In the genomic region with DNA sequence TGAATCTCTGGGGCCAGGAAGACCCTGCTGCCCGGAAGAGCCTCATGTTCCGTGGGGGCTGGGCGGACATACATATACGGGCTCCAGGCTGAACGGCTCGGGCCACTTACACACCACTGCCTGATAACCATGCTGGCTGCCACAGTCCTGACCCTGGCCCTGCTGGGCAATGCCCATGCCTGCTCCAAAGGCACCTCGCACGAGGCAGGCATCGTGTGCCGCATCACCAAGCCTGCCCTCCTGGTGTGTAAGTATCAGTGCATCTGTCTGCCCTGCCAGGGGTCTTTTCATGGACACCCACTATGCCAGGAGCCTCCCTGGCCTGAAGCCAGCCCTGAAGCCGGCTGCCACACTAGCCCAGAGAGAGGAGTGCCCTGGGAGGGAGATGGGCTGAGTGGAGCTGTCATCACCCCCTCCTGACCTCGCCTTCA, we compare ENCODE assay signal across 26 cellular contexts. TPM values are rescaled to one million over a fixed set of nuclear protein-coding genes. Genes with fewer than 3 reads are reported as not detected.
A peak's percentile ranks its signal among the peaks of the same experiment; 100 is the strongest.
DNase-seq lines count a peak whose midpoint lies in the region; ATAC-seq, FAIRE-seq and TF ChIP-seq lines count a peak whose summit lies in the region.
"Had no signal": no experiment of that assay in that cellular context is flagged by ENCODE, and none has a peak within 500 bp of the region (broad histone marks: within the 10 kb centered on the region; RNA-seq: fewer than 3 reads in every experiment).

A gene with protein sequence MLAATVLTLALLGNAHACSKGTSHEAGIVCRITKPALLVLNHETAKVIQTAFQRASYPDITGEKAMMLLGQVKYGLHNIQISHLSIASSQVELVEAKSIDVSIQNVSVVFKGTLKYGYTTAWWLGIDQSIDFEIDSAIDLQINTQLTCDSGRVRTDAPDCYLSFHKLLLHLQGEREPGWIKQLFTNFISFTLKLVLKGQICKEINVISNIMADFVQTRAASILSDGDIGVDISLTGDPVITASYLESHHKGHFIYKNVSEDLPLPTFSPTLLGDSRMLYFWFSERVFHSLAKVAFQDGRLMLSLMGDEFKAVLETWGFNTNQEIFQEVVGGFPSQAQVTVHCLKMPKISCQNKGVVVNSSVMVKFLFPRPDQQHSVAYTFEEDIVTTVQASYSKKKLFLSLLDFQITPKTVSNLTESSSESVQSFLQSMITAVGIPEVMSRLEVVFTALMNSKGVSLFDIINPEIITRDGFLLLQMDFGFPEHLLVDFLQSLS (plus strand): TSS at position 100 of the 431 bp plus-strand sequence. CDS start 30 bp downstream, at position 130.

- H3K27me3 ChIP-seq in astrocyte (ENCODE audit: insufficient read depth, low read length) (no peaks in the 10 kb centered on the region), lower lobe of right lung (ENCODE audit: low read depth) (no peaks in the 10 kb centered on the region), subcutaneous abdominal adipose tissue (ENCODE audit: control insufficient read depth in 5 of 5, insufficient read depth in 4 of 5, low read length in 5 of 5) (no peaks in the 10 kb centered on the region), mammary epithelial cell (ENCODE audit: insufficient read depth, low read length) (no peaks in the 10 kb centered on the region)
- H3K27me3 ChIP-seq: sigmoid colon, SJSA1, transverse colon had no signal

- peaks cover 14% of the 10 kb centered on the region for H3K4me1 Mint-ChIP-seq in astrocyte (ENCODE audit: low read depth, unreplicated experiment)

- H3K9me3 ChIP-seq in astrocyte (ENCODE audit: insufficient read depth, low read depth, low read length) (no peaks in the 10 kb centered on the region), lower lobe of right lung (no peaks in the 10 kb centered on the region), subcutaneous abdominal adipose tissue (ENCODE audit: control insufficient read depth in 5 of 5, low read length in 5 of 5) (no peaks in the 10 kb centered on the region), mammary epithelial cell (replicated peaks; ENCODE audit: insufficient read depth, low read length) (no peaks in the 10 kb centered on the region)
- H3K9me3 ChIP-seq: sigmoid colon, SJSA1, transverse colon had no signal

- no peak for TF ChIP-seq CTCF in astrocyte (IDR thresholded peaks at IDR 0.05; ENCODE audit: insufficient read depth, low read depth, low read length)
- no peak for TF ChIP-seq CTCF in lower lobe of right lung (IDR thresholded peaks at IDR 0.05)
- TF ChIP-seq CTCF in mammary epithelial cell (conservative IDR thresholded peaks at IDR 0.05 in 1 of 2, IDR thresholded peaks at IDR 0.05 in 1 of 2; ENCODE audit: extremely low read depth in 1 of 2, insufficient read depth in 1 of 2, low read depth in 1 of 2, low read length in 2 of 2): no peak

- H3K27ac ChIP-seq in astrocyte (ENCODE audit: low read depth, low read length) (no peak within 1 kb of the TSS), lower lobe of right lung (peak within 1 kb of the TSS; percentile 62), subcutaneous abdominal adipose tissue (ENCODE audit: low read depth, low read length) (peak within 1 kb of the TSS; percentile 65), mammary epithelial cell (ENCODE audit: insufficient read depth, low read depth, low read length) (no peak within 1 kb of the TSS)
- H3K27ac ChIP-seq: sigmoid colon, SJSA1, transverse colon had no signal

- H3K4me3 ChIP-seq in astrocyte (ENCODE audit: insufficient read depth, low read depth, low read length) (no peak within 1 kb of the TSS), lower lobe of right lung (no peak within 1 kb of the TSS), subcutaneous abdominal adipose tissue (ENCODE audit: low read depth in 1 of 5, low read length in 5 of 5) (peak within 1 kb of the TSS in 2 of 5 donors; percentile 6 to 27), mammary epithelial cell (replicated peaks in 1 of 3; ENCODE audit: insufficient read depth in 1 of 3, low read depth in 2 of 3, low read length in 3 of 3) (no peak within 1 kb of the TSS)
- H3K4me3 ChIP-seq: GM23338, sigmoid colon, SJSA1, transverse colon had no signal

- DNase-seq in astrocyte (ENCODE audit: low read depth): no peak
- DNase-seq in glomerular endothelial cell (ENCODE audit: extremely low read depth, low read depth, low spot score): no peak
- DNase-seq in lower lobe of right lung: no peak
- no peak for DNase-seq in mammary epithelial cell
- DNase-seq: activated CD4-positive, alpha-beta memory T cell treated with anti-CD3 and anti-CD28 coated beads, Interleukin-2, amount 10 ng/mL, durations not matched to agents 7 days and 5 days; activated CD4-positive, CD25-positive, alpha-beta regulatory T cell treated with anti-CD3 and anti-CD28 coated beads, Interleukin-2, amount 50 U/mL, for 72 hours; activated naive CD8-positive, alpha-beta T cell treated with anti-CD3 and anti-CD28 coated beads for 36 hours; DMS79 treated with DMSO at 0.1 percent for 48 hours; glutamatergic neuron; Karpas-422; NCI-H146; NCI-H524; nephron progenitor cell; sigmoid colon; transverse colon had no signal

- no peaks in the 10 kb centered on the region for H3K36me3 Mint-ChIP-seq in astrocyte (ENCODE audit: low read depth, unreplicated experiment)
- H3K36me3 Mint-ChIP-seq: activated naive CD8-positive, alpha-beta T cell treated with anti-CD3 and anti-CD28 coated beads for 36 hours had no signal

- no peaks in the 10 kb centered on the region for H3K36me3 ChIP-seq in astrocyte (ENCODE audit: insufficient read depth, low read length)
- H3K36me3 ChIP-seq in lower lobe of right lung: no peaks in the 10 kb centered on the region
- no peaks in the 10 kb centered on the region for H3K36me3 ChIP-seq in subcutaneous abdominal adipose tissue (ENCODE audit: control insufficient read depth in 5 of 5, insufficient read depth in 5 of 5, low read length in 5 of 5)
- no peaks in the 10 kb centered on the region for H3K36me3 ChIP-seq in mammary epithelial cell (ENCODE audit: insufficient read depth, low read length)
- H3K36me3 ChIP-seq: sigmoid colon, SJSA1, transverse colon had no signal

- H2AFZ ChIP-seq in astrocyte (ENCODE audit: low read depth, low read length): peak within 1 kb of the TSS; percentile 29
- H2AFZ ChIP-seq in mammary epithelial cell (ENCODE audit: low read depth, low read length): no peak within 1 kb of the TSS
- H2AFZ ChIP-seq: GM23338 had no signal

- CTCF ChIA-PET in mammary epithelial cell (lab: Charles Lee; ENCODE audit: low non-redundant PET): no interaction called here

- H3K4me3 Mint-ChIP-seq in astrocyte (ENCODE audit: unreplicated experiment): no peak within 1 kb of the TSS
- H3K4me3 Mint-ChIP-seq: activated CD4-positive, alpha-beta memory T cell treated with anti-CD3 and anti-CD28 coated beads, Interleukin-2, amount 10 ng/mL, durations not matched to agents 7 days and 5 days; activated naive CD8-positive, alpha-beta T cell treated with anti-CD3 and anti-CD28 coated beads for 36 hours; GM23338; nephron progenitor cell had no signal

- H4K20me1 ChIP-seq in astrocyte (ENCODE audit: insufficient read depth, low read length) (no peaks in the 10 kb centered on the region), mammary epithelial cell (ENCODE audit: insufficient read depth, low read length) (no peaks in the 10 kb centered on the region)

- dilution Hi-C loops in mammary epithelial cell (cut with HindIII; ENCODE audit: low sequenced_read_pairs): no loop called here

- WGBS in mammary epithelial cell (ENCODE audit: low coverage, missing lambda C conversion rate): 82% methylated on average over 10 of the region's 12 CpGs

- no peak within 1 kb of the TSS for H3K4me2 ChIP-seq in astrocyte (ENCODE audit: low read length)
- no peak within 1 kb of the TSS for H3K4me2 ChIP-seq in mammary epithelial cell (ENCODE audit: insufficient read depth, low read depth, low read length)
- H3K4me2 ChIP-seq: GM23338 had no signal

- no peak for FAIRE-seq in astrocyte (lab: Jason Lieb, UNC)
- FAIRE-seq: colon, HTR-8/SVneo had no signal

- H3K27me3 Mint-ChIP-seq in astrocyte (ENCODE audit: low read depth, unreplicated experiment): peaks cover 4% of the 10 kb centered on the region
- H3K27me3 Mint-ChIP-seq: activated naive CD8-positive, alpha-beta T cell treated with anti-CD3 and anti-CD28 coated beads for 36 hours had no signal

- no peak within 1 kb of the TSS for H3K27ac Mint-ChIP-seq in astrocyte (ENCODE audit: unreplicated experiment)
- H3K27ac Mint-ChIP-seq: activated CD4-positive, alpha-beta memory T cell treated with anti-CD3 and anti-CD28 coated beads, Interleukin-2, amount 10 ng/mL, durations not matched to agents 7 days and 5 days; activated naive CD8-positive, alpha-beta T cell treated with anti-CD3 and anti-CD28 coated beads for 36 hours; activated T-helper 2 cell treated with anti-CD3 and anti-CD28 coated beads, Interferon-gamma antibody, Interleukin-2, Interleukin-4, amounts not matched to agents 10 μg/mL and 5 μg/mL and 100 μg/mL, durations not matched to agents 14 hours and 24 hours and 36 hours; GM23338; nephron progenitor cell had no signal

- ATAC-seq in lower lobe of right lung (no peak), GM19328 (IDR thresholded peaks at IDR 0.05; ENCODE audit: unreplicated experiment) (no peak), HG02981 (IDR thresholded peaks at IDR 0.05; ENCODE audit: unreplicated experiment) (no peak), GM19023 (IDR thresholded peaks at IDR 0.05; ENCODE audit: unreplicated experiment) (no peak)
- ATAC-seq: GM23338, Panc1 had no signal

- H3K4me1 ChIP-seq in astrocyte (ENCODE audit: insufficient read depth, low read length) (peaks cover 20% of the 10 kb centered on the region), lower lobe of right lung (peaks cover 51% of the 10 kb centered on the region), subcutaneous abdominal adipose tissue (ENCODE audit: control insufficient read depth in 5 of 5, insufficient read depth in 5 of 5, low read length in 5 of 5) (peaks cover 7 to 65% (median 38%) of the 10 kb centered on the region in 5 donors), mammary epithelial cell (ENCODE audit: insufficient read depth, low read length) (peaks cover 3% of the 10 kb centered on the region)

- in situ Hi-C loops in mammary epithelial cell (cut with MboI; ENCODE audit: low sequenced_read_pairs in 2 of 2): no loop called here

- intact Hi-C loops in lower lobe of right lung (cut with DNase I): no loop called here
- intact Hi-C loops in mammary epithelial cell (cut with micrococcal nuclease): no loop called here

- no peak within 1 kb of the TSS for H3K9ac ChIP-seq in astrocyte (ENCODE audit: low read length)
- peak within 1 kb of the TSS in 1 of 5 donors; percentile 38 for H3K9ac ChIP-seq in subcutaneous abdominal adipose tissue (ENCODE audit: low read length in 5 of 5)
- H3K9ac ChIP-seq in mammary epithelial cell (ENCODE audit: insufficient read depth, low read length): no peak within 1 kb of the TSS

- no peaks in the 10 kb centered on the region for H3K79me2 ChIP-seq in astrocyte (ENCODE audit: insufficient read depth, low read length)
- H3K79me2 ChIP-seq in mammary epithelial cell (ENCODE audit: insufficient read depth, low read length): no peaks in the 10 kb centered on the region

- peaks cover 3% of the 10 kb centered on the region for H3K9me3 Mint-ChIP-seq in astrocyte (ENCODE audit: unreplicated experiment)
- H3K9me3 Mint-ChIP-seq: activated CD4-positive, alpha-beta memory T cell treated with anti-CD3 and anti-CD28 coated beads, Interleukin-2, amount 10 ng/mL, durations not matched to agents 7 days and 5 days; activated naive CD8-positive, alpha-beta T cell treated with anti-CD3 and anti-CD28 coated beads for 36 hours; activated T-helper 2 cell treated with anti-CD3 and anti-CD28 coated beads, Interferon-gamma antibody, Interleukin-2, Interleukin-4, amounts not matched to agents 10 μg/mL and 5 μg/mL and 100 μg/mL, durations not matched to agents 14 hours and 24 hours and 36 hours; GM23338; nephron progenitor cell had no signal

- BruUV-seq in mammary epithelial cell (replicated peaks; lab: Mats Ljungman, UMichigan): no TSS peak

RNA-seq across cellular contexts. Expression of the gene that starts here (rescaled TPM):
- total RNA-seq in astrocyte: 0.17 TPM in 1 of 2 replicates, not detected in the other
- 18.5 and 27.1 TPM in 2 replicates for total RNA-seq in glomerular endothelial cell
- 1.1 TPM for total RNA-seq in lower lobe of right lung
- total RNA-seq in mammary epithelial cell: not detected
- not detected for polyA plus RNA-seq in mammary epithelial cell
- polyA minus RNA-seq in mammary epithelial cell: not detected
- total RNA-seq: activated CD4-positive, alpha-beta memory T cell treated with anti-CD3 and anti-CD28 coated beads, Interleukin-2, amount 10 ng/mL, durations not matched to agents 7 days and 5 days; activated T-helper 2 cell treated with anti-CD3 and anti-CD28 coated beads, Interferon-gamma antibody, Interleukin-2, Interleukin-4, amounts not matched to agents 10 μg/mL and 5 μg/mL and 100 μg/mL, durations not matched to agents 14 hours and 24 hours and 36 hours; GM23338; T-helper 1 cell treated with Interleukin-12 subunit alpha and Interleukin-12 subunit beta and Interleukin-4 antibody, amounts not matched to agents 30 ng/mL and 1 ng/mL, for 36 hours had no signal
- polyA plus RNA-seq: GM23338 had no signal

Comparison
In these comparisons a context has a peak if more than half of its experiments do, and no peak if none do; other contexts are left out.
1. H3K27ac ChIP-seq: peak in lower lobe of right lung (single experiment) and subcutaneous abdominal adipose tissue (single experiment); none in astrocyte (single experiment) and mammary epithelial cell (single experiment).